ENCODE assay signal across 1 cellular context in genomic region chr14:60249321-60250251, GRCh38.
TF ChIP-seq lines count a peak whose summit lies in the region.

No MANE protein-coding gene starts in this region.

TF ChIP-seq in K562, 482 proteins besides CTCF, POLR2A, EP300 and RAD21 (continued from another document):
- TF ChIP-seq ZNF407 (IDR thresholded peaks at IDR 0.05; ENCODE audit: low read depth), result no peak
- no peak for TF ChIP-seq EHMT2 (IDR thresholded peaks at IDR 0.05)
- no peak for TF ChIP-seq RFX7 (CRISPR knock-in tag; IDR thresholded peaks at IDR 0.05)
- peak; percentile 46 for TF ChIP-seq SMAD4 (CRISPR knock-in tag; conservative IDR thresholded peaks at IDR 0.05)
- TF ChIP-seq ZNF408 (CRISPR knock-in tag; IDR thresholded peaks at IDR 0.05; ENCODE audit: low read depth), result no peak
- TF ChIP-seq ZNF134 (CRISPR knock-in tag; conservative IDR thresholded peaks at IDR 0.05), result no peak
- peak; percentile 4; the same call in 1 of the 2 replicates for TF ChIP-seq GABPA (tag; conservative IDR thresholded peaks at IDR 0.05; ENCODE audit: low read depth)
- no peak for TF ChIP-seq ZFP30 (CRISPR knock-in tag; IDR thresholded peaks at IDR 0.05; ENCODE audit: borderline replicate concordance)
- TF ChIP-seq STAT6 (CRISPR knock-in tag; IDR thresholded peaks at IDR 0.05), result no peak
- no peak for TF ChIP-seq CEBPB (tag; IDR thresholded peaks at IDR 0.05)
- peak; percentile 42 for TF ChIP-seq HMGN3 (IDR thresholded peaks at IDR 0.05; ENCODE audit: borderline replicate concordance, extremely low read depth, insufficient read length, low read depth, low read length)
- TF ChIP-seq SUPT5H (IDR thresholded peaks at IDR 0.05), result no peak
- TF ChIP-seq ZNF764 (CRISPR knock-in tag; IDR thresholded peaks at IDR 0.05; ENCODE audit: low read depth), result no peak
- no peak for TF ChIP-seq SMAD3 (CRISPR knock-in tag; conservative IDR thresholded peaks at IDR 0.05)
- TF ChIP-seq GATAD2B (IDR thresholded peaks at IDR 0.05; ENCODE audit: borderline replicate concordance), result no peak
- TF ChIP-seq PHF8 (IDR thresholded peaks at IDR 0.05; ENCODE audit: borderline replicate concordance, low read length), result peak; percentile 7; the same call in 1 of the 2 replicates
- TF ChIP-seq, protein P1, sequence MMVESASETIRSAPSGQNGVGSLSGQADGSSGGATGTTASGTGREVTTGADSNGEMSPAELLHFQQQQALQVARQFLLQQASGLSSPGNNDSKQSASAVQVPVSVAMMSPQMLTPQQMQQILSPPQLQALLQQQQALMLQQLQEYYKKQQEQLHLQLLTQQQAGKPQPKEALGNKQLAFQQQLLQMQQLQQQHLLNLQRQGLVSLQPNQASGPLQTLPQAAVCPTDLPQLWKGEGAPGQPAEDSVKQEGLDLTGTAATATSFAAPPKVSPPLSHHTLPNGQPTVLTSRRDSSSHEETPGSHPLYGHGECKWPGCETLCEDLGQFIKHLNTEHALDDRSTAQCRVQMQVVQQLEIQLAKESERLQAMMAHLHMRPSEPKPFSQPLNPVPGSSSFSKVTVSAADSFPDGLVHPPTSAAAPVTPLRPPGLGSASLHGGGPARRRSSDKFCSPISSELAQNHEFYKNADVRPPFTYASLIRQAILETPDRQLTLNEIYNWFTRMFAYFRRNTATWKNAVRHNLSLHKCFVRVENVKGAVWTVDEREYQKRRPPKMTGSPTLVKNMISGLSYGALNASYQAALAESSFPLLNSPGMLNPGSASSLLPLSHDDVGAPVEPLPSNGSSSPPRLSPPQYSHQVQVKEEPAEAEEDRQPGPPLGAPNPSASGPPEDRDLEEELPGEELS (CRISPR knock-in tag; IDR thresholded peaks at IDR 0.05; ENCODE audit: borderline replicate concordance), result no peak
- no peak for TF ChIP-seq SMARCA5 (IDR thresholded peaks at IDR 0.05)
- TF ChIP-seq CEBPG (CRISPR knock-in tag; IDR thresholded peaks at IDR 0.05), result no peak
- no peak for TF ChIP-seq CEBPG (tag; conservative IDR thresholded peaks at IDR 0.05 in 1 of 2, IDR thresholded peaks at IDR 0.05 in 1 of 2)
- TF ChIP-seq CCNT2 (IDR thresholded peaks at IDR 0.05; ENCODE audit: borderline replicate concordance, extremely low read depth, insufficient read length, low read depth, low read length), result peak; percentile 52
- no peak for TF ChIP-seq ZZZ3 (IDR thresholded peaks at IDR 0.05)
- 0 out of 4 replicates have a peak, but pooled peaks of 1 of the 2 experiments have one; percentile 22 for TF ChIP-seq NONO (IDR thresholded peaks at IDR 0.05; ENCODE audit: low read depth in 2 of 2, low read length in 1 of 2)
- TF ChIP-seq, protein P2, sequence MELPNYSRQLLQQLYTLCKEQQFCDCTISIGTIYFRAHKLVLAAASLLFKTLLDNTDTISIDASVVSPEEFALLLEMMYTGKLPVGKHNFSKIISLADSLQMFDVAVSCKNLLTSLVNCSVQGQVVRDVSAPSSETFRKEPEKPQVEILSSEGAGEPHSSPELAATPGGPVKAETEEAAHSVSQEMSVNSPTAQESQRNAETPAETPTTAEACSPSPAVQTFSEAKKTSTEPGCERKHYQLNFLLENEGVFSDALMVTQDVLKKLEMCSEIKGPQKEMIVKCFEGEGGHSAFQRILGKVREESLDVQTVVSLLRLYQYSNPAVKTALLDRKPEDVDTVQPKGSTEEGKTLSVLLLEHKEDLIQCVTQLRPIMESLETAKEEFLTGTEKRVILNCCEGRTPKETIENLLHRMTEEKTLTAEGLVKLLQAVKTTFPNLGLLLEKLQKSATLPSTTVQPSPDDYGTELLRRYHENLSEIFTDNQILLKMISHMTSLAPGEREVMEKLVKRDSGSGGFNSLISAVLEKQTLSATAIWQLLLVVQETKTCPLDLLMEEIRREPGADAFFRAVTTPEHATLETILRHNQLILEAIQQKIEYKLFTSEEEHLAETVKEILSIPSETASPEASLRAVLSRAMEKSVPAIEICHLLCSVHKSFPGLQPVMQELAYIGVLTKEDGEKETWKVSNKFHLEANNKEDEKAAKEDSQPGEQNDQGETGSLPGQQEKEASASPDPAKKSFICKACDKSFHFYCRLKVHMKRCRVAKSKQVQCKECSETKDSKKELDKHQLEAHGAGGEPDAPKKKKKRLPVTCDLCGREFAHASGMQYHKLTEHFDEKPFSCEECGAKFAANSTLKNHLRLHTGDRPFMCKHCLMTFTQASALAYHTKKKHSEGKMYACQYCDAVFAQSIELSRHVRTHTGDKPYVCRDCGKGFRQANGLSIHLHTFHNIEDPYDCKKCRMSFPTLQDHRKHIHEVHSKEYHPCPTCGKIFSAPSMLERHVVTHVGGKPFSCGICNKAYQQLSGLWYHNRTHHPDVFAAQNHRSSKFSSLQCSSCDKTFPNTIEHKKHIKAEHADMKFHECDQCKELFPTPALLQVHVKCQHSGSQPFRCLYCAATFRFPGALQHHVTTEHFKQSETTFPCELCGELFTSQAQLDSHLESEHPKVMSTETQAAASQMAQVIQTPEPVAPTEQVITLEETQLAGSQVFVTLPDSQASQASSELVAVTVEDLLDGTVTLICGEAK (IDR thresholded peaks at IDR 0.05), result no peak
- TF ChIP-seq, protein P2 (CRISPR knock-in tag; IDR thresholded peaks at IDR 0.05), result no peak
